9 cellular contexts compared by ENCODE assay signal in genomic region chr17:7309628-7310027, GRCh38. TPM values are rescaled to one million over a fixed set of nuclear protein-coding genes. Genes with fewer than 3 reads are reported as not detected.
DNase-seq lines count a peak whose midpoint lies in the region; ATAC-seq and TF ChIP-seq lines count a peak whose summit lies in the region.
"Had no signal": no experiment of that assay in that cellular context is flagged by ENCODE, and none has a peak within 500 bp of the region (broad histone marks: within the 10 kb centered on the region; RNA-seq: fewer than 3 reads in every experiment).

No MANE protein-coding gene starts in this region.

- H3K9me3 Mint-ChIP-seq in activated T-cell treated with anti-CD3 and anti-CD28 coated beads, Interleukin-2, amount 50 U/mL, for 4 hours: no peaks in the 10 kb centered on the region
- H3K9me3 Mint-ChIP-seq in activated CD8-positive, alpha-beta T cell treated with anti-CD3 and anti-CD28 coated beads, Interleukin-2, amount 10 ng/mL, durations not matched to agents 7 days and 5 days (ENCODE audit: insufficient read depth): no peaks in the 10 kb centered on the region

- TF ChIP-seq EP300 in stomach (IDR thresholded peaks at IDR 0.05): no peak

- H3K36me3 ChIP-seq in iPS-15b (ENCODE audit: control insufficient read depth, insufficient read depth, low read length) (peaks cover 40% of the 10 kb centered on the region), stomach (peaks cover 42 to 50% (median 49%) of the 10 kb centered on the region in 4 donors)

- TF ChIP-seq CTCF in stomach (IDR thresholded peaks at IDR 0.05): no peak

- H3K4me1 ChIP-seq in iPS-15b (ENCODE audit: control insufficient read depth, insufficient read depth, low read length) (peaks cover 2% of the 10 kb centered on the region), stomach (peaks cover 40 to 65% (median 59%) of the 10 kb centered on the region in 4 donors)

- H3K27ac Mint-ChIP-seq in activated CD8-positive, alpha-beta T cell treated with anti-CD3 and anti-CD28 coated beads, Interleukin-2, amount 10 ng/mL, durations not matched to agents 7 days and 5 days: peak overlapping the region; percentile 94

- ATAC-seq in activated T-cell treated with anti-CD3 and anti-CD28 coated beads, Interleukin-2, amount 50 U/mL, for 4 hours: no peak
- ATAC-seq in activated CD8-positive, alpha-beta T cell treated with anti-CD3 and anti-CD28 coated beads, Interleukin-2, amount 10 ng/mL, durations not matched to agents 7 days and 5 days: no peak
- no peak for ATAC-seq in HG03442 (IDR thresholded peaks at IDR 0.05; ENCODE audit: unreplicated experiment)

- H3K9ac ChIP-seq in iPS-15b (ENCODE audit: low read depth, low read length): no peak overlapping the region

- CTCF ChIA-PET in activated CD8-positive, alpha-beta T cell treated with anti-CD3 and anti-CD28 coated beads, Interleukin-2, amount 10 ng/mL, durations not matched to agents 7 days and 5 days (lab: Charles Lee): interaction anchor here (1.0 to 1.9 kb wide), 4 partner anchors 13 to 89 kb away, joined by 3 to 8 read pairs (median 5); no protein-coding TSS in a partner anchor

- H3K27me3 Mint-ChIP-seq in activated T-cell treated with anti-CD3 and anti-CD28 coated beads, Interleukin-2, amount 50 U/mL, for 4 hours (ENCODE audit: low read depth): no peaks in the 10 kb centered on the region
- no peaks in the 10 kb centered on the region for H3K27me3 Mint-ChIP-seq in activated CD8-positive, alpha-beta T cell treated with anti-CD3 and anti-CD28 coated beads, Interleukin-2, amount 10 ng/mL, durations not matched to agents 7 days and 5 days (ENCODE audit: low read depth)

- H3K36me3 Mint-ChIP-seq in activated T-cell treated with anti-CD3 and anti-CD28 coated beads, Interleukin-2, amount 50 U/mL, for 4 hours (ENCODE audit: insufficient read depth): peaks cover 47% of the 10 kb centered on the region
- peaks cover 61% of the 10 kb centered on the region for H3K36me3 Mint-ChIP-seq in activated CD8-positive, alpha-beta T cell treated with anti-CD3 and anti-CD28 coated beads, Interleukin-2, amount 10 ng/mL, durations not matched to agents 7 days and 5 days (ENCODE audit: low read depth)

- intact Hi-C loops in stomach (cut with DNase I; ENCODE audit: low total_unique reads): no loop called here

- no peak for TF ChIP-seq POLR2A in stomach (IDR thresholded peaks at IDR 0.05)

- H3K4me3 Mint-ChIP-seq in activated T-cell treated with anti-CD3 and anti-CD28 coated beads, Interleukin-2, amount 50 U/mL, for 4 hours: peak overlapping the region; percentile 94
- H3K4me3 Mint-ChIP-seq in activated CD8-positive, alpha-beta T cell treated with anti-CD3 and anti-CD28 coated beads, Interleukin-2, amount 10 ng/mL, durations not matched to agents 7 days and 5 days: peak overlapping the region; percentile 93

- H3K9me3 ChIP-seq in iPS-15b (ENCODE audit: control insufficient read depth, insufficient read depth, low read length): no peaks in the 10 kb centered on the region
- no peaks in the 10 kb centered on the region for H3K9me3 ChIP-seq in stomach

- H3K4me3 ChIP-seq in iPS-15b (ENCODE audit: low read depth, low read length): peak overlapping the region; percentile 95
- peak overlapping the region in 2 of 4 donors; percentile 94 to 97 for H3K4me3 ChIP-seq in stomach

- H3K4me1 Mint-ChIP-seq in activated T-cell treated with anti-CD3 and anti-CD28 coated beads, Interleukin-2, amount 50 U/mL, for 4 hours (ENCODE audit: low read depth): peaks cover 60% of the 10 kb centered on the region
- peaks cover 63% of the 10 kb centered on the region for H3K4me1 Mint-ChIP-seq in activated CD8-positive, alpha-beta T cell treated with anti-CD3 and anti-CD28 coated beads, Interleukin-2, amount 10 ng/mL, durations not matched to agents 7 days and 5 days (ENCODE audit: low read depth)

- POLR2A ChIA-PET in activated CD8-positive, alpha-beta T cell treated with anti-CD3 and anti-CD28 coated beads, Interleukin-2, amount 10 ng/mL, durations not matched to agents 7 days and 5 days (lab: Charles Lee): interaction anchor here (0.5 to 4.5 kb wide), 7 partner anchors 19 to 863 kb away, joined by 3 to 29 read pairs (median 5); partner anchors contain the start of genes ACAP1, GABARAP and SLC2A4

- WGBS in stomach, 5 donors: 78 to 86% (median 82%) methylated on average over 12 of the region's 12 CpGs

- no peak for DNase-seq in activated T-cell treated with anti-CD3 and anti-CD28 coated beads, Interleukin-2, amount 50 U/mL, for 4 hours
- no peak for DNase-seq in activated T-cell treated with anti-CD3 and anti-CD28 coated beads for 4 hours
- DNase-seq in activated CD8-positive, alpha-beta T cell treated with anti-CD3 and anti-CD28 coated beads, Interleukin-2, amount 10 ng/mL, durations not matched to agents 7 days and 5 days: no peak
- DNase-seq in stomach: no peak
- DNase-seq in DMS114 treated with DMSO at 0.1 percent for 48 hours (lab: John Stamatoyannopoulos, UW; ENCODE audit: unreplicated experiment): no peak
- no peak for DNase-seq in NCI-H2171 treated with DMSO at 0.1 percent for 48 hours (lab: John Stamatoyannopoulos, UW)
- DNase-seq: KG1 had no signal

- peak overlapping the region in 4 of 5 donors; percentile 98 to 100 (median 100) for H3K27ac ChIP-seq in stomach

- H3K27me3 ChIP-seq in iPS-15b (ENCODE audit: control insufficient read depth, insufficient read depth, low read length): no peaks in the 10 kb centered on the region
- H3K27me3 ChIP-seq in stomach: no peaks in the 10 kb centered on the region

RNA-seq across cellular contexts. Expression of gene EIF5A, which starts 2.2 kb away (rescaled TPM):
- total RNA-seq in activated T-cell treated with anti-CD3 and anti-CD28 coated beads, Interleukin-2, amount 50 U/mL, for 4 hours: 1,000 to 10,000 TPM; 1,821 to 1,965 (median 1,822) TPM
- total RNA-seq in activated CD8-positive, alpha-beta T cell treated with anti-CD3 and anti-CD28 coated beads, Interleukin-2, amount 10 ng/mL, durations not matched to agents 7 days and 5 days: 100 to 1,000 TPM; 685 to 690 TPM
- 100 to 1,000 TPM in 4 of 5 donors, 10 to 100 TPM in 1; 86.9 to 189 (median 137) TPM for total RNA-seq in stomach
- polyA plus RNA-seq in stomach: 100 to 1,000 TPM; 341 to 438 (median 394) TPM

RNA-seq across cellular contexts. Expression of gene GPS2, which starts 5.5 kb away (rescaled TPM):
- 10 to 100 TPM; 80.6 to 92.8 (median 87.1) TPM for total RNA-seq in activated T-cell treated with anti-CD3 and anti-CD28 coated beads, Interleukin-2, amount 50 U/mL, for 4 hours
- total RNA-seq in activated CD8-positive, alpha-beta T cell treated with anti-CD3 and anti-CD28 coated beads, Interleukin-2, amount 10 ng/mL, durations not matched to agents 7 days and 5 days: 10 to 100 TPM; 86.3 to 88.0 TPM
- 10 to 100 TPM; 23.9 to 91.6 (median 55.9) TPM for total RNA-seq in stomach
- polyA plus RNA-seq in stomach: 10 to 100 TPM; 74.3 to 84.9 (median 79.7) TPM

RNA-seq across cellular contexts. Expression of gene YBX2, which starts 15.2 kb away (rescaled TPM):
- under 1 TPM in 1 of 3 donors, not detected in 2; 0.18 TPM for total RNA-seq in activated T-cell treated with anti-CD3 and anti-CD28 coated beads, Interleukin-2, amount 50 U/mL, for 4 hours
- total RNA-seq in activated CD8-positive, alpha-beta T cell treated with anti-CD3 and anti-CD28 coated beads, Interleukin-2, amount 10 ng/mL, durations not matched to agents 7 days and 5 days: under 1 TPM; 0.37 to 0.66 TPM
- 10 to 100 TPM in 1 of 5 donors, 1 to 10 TPM in 1, under 1 TPM in 2, not detected in 1; 0.43 to 72.4 (median 1.1) TPM for total RNA-seq in stomach
- 1 to 10 TPM; 1.2 to 6.5 (median 1.8) TPM for polyA plus RNA-seq in stomach

RNA-seq across cellular contexts. Expression of gene NEURL4, which starts 19.5 kb away (rescaled TPM):
- 10 to 100 TPM; 73.1 to 88.0 (median 82.4) TPM for total RNA-seq in activated T-cell treated with anti-CD3 and anti-CD28 coated beads, Interleukin-2, amount 50 U/mL, for 4 hours
- 10 to 100 TPM; 45.6 to 47.0 TPM for total RNA-seq in activated CD8-positive, alpha-beta T cell treated with anti-CD3 and anti-CD28 coated beads, Interleukin-2, amount 10 ng/mL, durations not matched to agents 7 days and 5 days
- total RNA-seq in stomach: 10 to 100 TPM; 17.8 to 84.0 (median 36.4) TPM
- polyA plus RNA-seq in stomach: 10 to 100 TPM in 2 of 3 donors, 1 to 10 TPM in 1; 6.9 to 22.2 (median 15.6) TPM

RNA-seq across cellular contexts. Expression of gene ACAP1, which starts 26.7 kb away (rescaled TPM):
- 100 to 1,000 TPM; 119 to 126 (median 123) TPM for total RNA-seq in activated T-cell treated with anti-CD3 and anti-CD28 coated beads, Interleukin-2, amount 50 U/mL, for 4 hours
- 100 to 1,000 TPM; 573 to 605 TPM for total RNA-seq in activated CD8-positive, alpha-beta T cell treated with anti-CD3 and anti-CD28 coated beads, Interleukin-2, amount 10 ng/mL, durations not matched to agents 7 days and 5 days
- total RNA-seq in stomach: 10 to 100 TPM in 4 of 5 donors, 1 to 10 TPM in 1; 8.3 to 33.3 (median 14.7) TPM
- 1 to 10 TPM; 4.4 to 6.4 (median 6.2) TPM for polyA plus RNA-seq in stomach
